Comparison of ENCODE assay signal across 15 cellular contexts in genomic region chr2:160425794-160426193, GRCh38.
DNase-seq lines count a peak whose midpoint lies in the region; ATAC-seq and TF ChIP-seq lines count a peak whose summit lies in the region.
"Had no signal": no experiment of that assay in that cellular context is flagged by ENCODE, and none has a peak within 500 bp of the region (broad histone marks: within the 10 kb centered on the region; RNA-seq: fewer than 3 reads in every experiment).

No MANE protein-coding gene starts in this region.

- no peak overlapping the region for H3K4me3 ChIP-seq in naive thymus-derived CD4-positive, alpha-beta T cell (ENCODE audit: low read length)
- H3K4me3 ChIP-seq in vagina: no peak overlapping the region
- H3K4me3 ChIP-seq: GM12878, pancreas had no signal

- no peak for TF ChIP-seq POLR2A in vagina (IDR thresholded peaks at IDR 0.05)

- TF ChIP-seq CTCF in chondrocyte (IDR thresholded peaks at IDR 0.05) (no peak), vagina (IDR thresholded peaks at IDR 0.05) (no peak)

- no peak for ATAC-seq in stimulated activated naive CD8-positive, alpha-beta T cell treated with anti-CD3 and anti-CD28 coated beads, Interleukin-15, Interleukin-2, amounts not matched to agents 100 U/mL and 50 U/mL, for 24 hours
- no peak for ATAC-seq in naive thymus-derived CD4-positive, alpha-beta T cell
- ATAC-seq: esophagus mucosa, GM12878, pancreas had no signal

- H3K4me3 Mint-ChIP-seq in stimulated activated naive CD8-positive, alpha-beta T cell treated with anti-CD3 and anti-CD28 coated beads, Interleukin-15, Interleukin-2, amounts not matched to agents 100 ng/mL and 50 ng/mL, for 24 hours: no peak overlapping the region
- no peak overlapping the region for H3K4me3 Mint-ChIP-seq in chondrocyte (ENCODE audit: unreplicated experiment)
- peak overlapping the region in 6 of 10 donors; percentile 19 to 77 (median 25) for H3K4me3 Mint-ChIP-seq in naive thymus-derived CD4-positive, alpha-beta T cell
- H3K4me3 Mint-ChIP-seq: memory B cell had no signal

- no peaks in the 10 kb centered on the region for H3K36me3 ChIP-seq in naive thymus-derived CD4-positive, alpha-beta T cell (ENCODE audit: control insufficient read depth in 2 of 3, insufficient read depth in 3 of 3, low read length in 3 of 3)
- no peaks in the 10 kb centered on the region for H3K36me3 ChIP-seq in vagina
- H3K36me3 ChIP-seq: pancreas had no signal

- peaks cover 6% of the 10 kb centered on the region for H3K9me3 Mint-ChIP-seq in stimulated activated naive CD8-positive, alpha-beta T cell treated with anti-CD3 and anti-CD28 coated beads, Interleukin-15, Interleukin-2, amounts not matched to agents 100 ng/mL and 50 ng/mL, for 24 hours
- peaks cover 7% of the 10 kb centered on the region for H3K9me3 Mint-ChIP-seq in chondrocyte (ENCODE audit: low read depth)
- peaks cover 0 to 19% (median 7%) of the 10 kb centered on the region in 11 donors for H3K9me3 Mint-ChIP-seq in naive thymus-derived CD4-positive, alpha-beta T cell
- H3K9me3 Mint-ChIP-seq: memory B cell had no signal

- no peak for DNase-seq in stimulated activated naive CD8-positive, alpha-beta T cell treated with anti-CD3 and anti-CD28 coated beads, Interleukin-15, Interleukin-2, amounts not matched to agents 100 U/mL and 50 U/mL, for 24 hours
- DNase-seq in chondrocyte (ENCODE audit: low spot score): no peak
- no peak for DNase-seq in naive thymus-derived CD4-positive, alpha-beta T cell
- no peak for DNase-seq in vagina (ENCODE audit: extremely low spot score in 2 of 2)
- no peak for DNase-seq in EL
- DNase-seq in AG20443 (ENCODE audit: low spot score): no peak
- no peak for DNase-seq in COR-L47 (lab: John Stamatoyannopoulos, UW)
- DNase-seq: C1 segment of cervical spinal cord, cortex of kidney, MM.1S, pancreas had no signal

- H3K4me1 Mint-ChIP-seq in stimulated activated naive CD8-positive, alpha-beta T cell treated with anti-CD3 and anti-CD28 coated beads, Interleukin-15, Interleukin-2, amounts not matched to agents 100 ng/mL and 50 ng/mL, for 24 hours (ENCODE audit: low read depth): peaks cover 79% of the 10 kb centered on the region
- H3K4me1 Mint-ChIP-seq in chondrocyte (ENCODE audit: low read depth): peaks cover 64% of the 10 kb centered on the region
- H3K4me1 Mint-ChIP-seq in naive thymus-derived CD4-positive, alpha-beta T cell: peaks cover 40 to 91% (median 80%) of the 10 kb centered on the region in 7 donors

- intact Hi-C loops in naive thymus-derived CD4-positive, alpha-beta T cell (cut with micrococcal nuclease): loop anchor here (5.0 kb wide), 3 partner anchors 73 to 567 kb away; no protein-coding TSS in a partner anchor
- intact Hi-C loops in vagina (cut with DNase I): no loop called here

- peaks cover 0 to 7% (median 5%) of the 10 kb centered on the region in 3 experiments for H3K9me3 ChIP-seq in naive thymus-derived CD4-positive, alpha-beta T cell (ENCODE audit: control insufficient read depth in 2 of 3, low read length in 3 of 3)
- no peaks in the 10 kb centered on the region for H3K9me3 ChIP-seq in vagina
- H3K9me3 ChIP-seq: pancreas had no signal

- H3K27me3 ChIP-seq in naive thymus-derived CD4-positive, alpha-beta T cell (ENCODE audit: control insufficient read depth in 2 of 2, insufficient read depth in 2 of 2, low read length in 2 of 2): no peaks in the 10 kb centered on the region
- H3K27me3 ChIP-seq in vagina: no peaks in the 10 kb centered on the region
- H3K27me3 ChIP-seq: pancreas had no signal

- H3K36me3 Mint-ChIP-seq in stimulated activated naive CD8-positive, alpha-beta T cell treated with anti-CD3 and anti-CD28 coated beads, Interleukin-15, Interleukin-2, amounts not matched to agents 100 ng/mL and 50 ng/mL, for 24 hours (ENCODE audit: low read depth): peaks cover 17% of the 10 kb centered on the region
- peaks cover 8% of the 10 kb centered on the region for H3K36me3 Mint-ChIP-seq in chondrocyte (ENCODE audit: low read depth)
- H3K36me3 Mint-ChIP-seq in naive thymus-derived CD4-positive, alpha-beta T cell: peaks cover 8 to 42% (median 25%) of the 10 kb centered on the region in 5 donors
- H3K36me3 Mint-ChIP-seq: memory B cell had no signal

- POLR2A ChIA-PET in naive thymus-derived CD4-positive, alpha-beta T cell (lab: Charles Lee): interaction anchor here (6.1 kb wide), 1 partner anchor 19 kb away, joined by 57 read pairs; no protein-coding TSS in a partner anchor

- CTCF ChIA-PET in naive thymus-derived CD4-positive, alpha-beta T cell (lab: Charles Lee): no interaction called here

- H3K27me3 Mint-ChIP-seq in stimulated activated naive CD8-positive, alpha-beta T cell treated with anti-CD3 and anti-CD28 coated beads, Interleukin-15, Interleukin-2, amounts not matched to agents 100 ng/mL and 50 ng/mL, for 24 hours: no peaks in the 10 kb centered on the region
- H3K27me3 Mint-ChIP-seq in chondrocyte (ENCODE audit: low read depth): no peaks in the 10 kb centered on the region
- no peaks in the 10 kb centered on the region for H3K27me3 Mint-ChIP-seq in naive thymus-derived CD4-positive, alpha-beta T cell

- H3K27ac Mint-ChIP-seq in stimulated activated naive CD8-positive, alpha-beta T cell treated with anti-CD3 and anti-CD28 coated beads, Interleukin-15, Interleukin-2, amounts not matched to agents 100 ng/mL and 50 ng/mL, for 24 hours: peak overlapping the region; percentile 74
- peak overlapping the region; percentile 87 for H3K27ac Mint-ChIP-seq in chondrocyte (ENCODE audit: unreplicated experiment)
- peak overlapping the region in 6 of 9 donors; percentile 36 to 89 (median 72) for H3K27ac Mint-ChIP-seq in naive thymus-derived CD4-positive, alpha-beta T cell
- H3K27ac Mint-ChIP-seq: memory B cell had no signal

- H3K27ac ChIP-seq in naive thymus-derived CD4-positive, alpha-beta T cell (ENCODE audit: low read depth, low read length): no peak overlapping the region
- H3K27ac ChIP-seq in vagina: peak overlapping the region; percentile 1
- H3K27ac ChIP-seq: pancreas had no signal

- H3K4me1 ChIP-seq in naive thymus-derived CD4-positive, alpha-beta T cell (ENCODE audit: control insufficient read depth in 2 of 2, insufficient read depth in 2 of 2, low read length in 2 of 2): peaks cover 37 to 43% of the 10 kb centered on the region in 2 donors
- peaks cover 24% of the 10 kb centered on the region for H3K4me1 ChIP-seq in vagina

Comparison
In these comparisons a context has a peak if more than half of its experiments do, and no peak if none do; other contexts are left out.
1. H3K4me3 Mint-ChIP-seq: peak in naive thymus-derived CD4-positive, alpha-beta T cell (6 of 10); none in stimulated activated naive CD8-positive, alpha-beta T cell treated with anti-CD3 and anti-CD28 coated beads, Interleukin-15, Interleukin-2, amounts not matched to agents 100 ng/mL and 50 ng/mL, for 24 hours (single experiment) and chondrocyte (single experiment).
2. Peak in every context shown above with its lines, with median percentiles within 50 percentile points of each other: H3K27ac Mint-ChIP-seq.